23 cellular contexts compared by ENCODE assay signal in genomic region chr2:201974651-201975050, GRCh38.
"Had no signal": no experiment of that assay in that cellular context is flagged by ENCODE, and none has a peak within 500 bp of the region (broad histone marks: within the 10 kb centered on the region; RNA-seq: fewer than 3 reads in every experiment).

No MANE protein-coding gene starts in this region.

- H3K27ac ChIP-seq: colonic mucosa, heart left ventricle, neutrophil, psoas muscle, spleen, tibial artery, upper lobe of right lung had no signal

- H3K4me3 ChIP-seq: colonic mucosa, heart left ventricle, psoas muscle, spleen, tibial artery, upper lobe of right lung had no signal

- H3K36me3 ChIP-seq: colonic mucosa, heart left ventricle, neutrophil, spleen, tibial artery, upper lobe of right lung had no signal

- DNase-seq: colonic mucosa; dermis blood vessel endothelial cell; effector CD4-positive, alpha-beta T cell; endodermal cell; erythroblast; foreskin melanocyte; heart left ventricle; hippocampal formation; kidney glomerular epithelial cell; mesendoderm; naive thymus-derived CD8-positive, alpha-beta T cell; psoas muscle; retina; spleen; stimulated activated CD4-positive, alpha-beta T cell treated with anti-CD3 and anti-CD28 coated beads, Interleukin-15, amount 100 ng/mL, for 24 hours; stimulated activated CD4-positive, alpha-beta T cell treated with anti-CD3 and anti-CD28 coated beads, Interleukin-1b, Interleukin-23, amount 100 ng/mL, for 48 hours; stimulated activated CD4-positive, alpha-beta T cell treated with anti-CD3 and anti-CD28 coated beads, Interleukin-4, amount 100 ng/mL, for 24 hours; tibial artery; upper lobe of right lung had no signal

- H3K4me1 ChIP-seq: colonic mucosa, spleen, upper lobe of right lung had no signal

- FAIRE-seq: endothelial cell of umbilical vein had no signal

- H3K9me3 ChIP-seq: colonic mucosa, heart left ventricle, neutrophil, psoas muscle, tibial artery, upper lobe of right lung had no signal

- H3K36me3 Mint-ChIP-seq: naive thymus-derived CD8-positive, alpha-beta T cell; stimulated activated memory B cell treated with anti-CD40 and anti-IgM and Interleukin-4, amounts not matched to agents 10 μg/mL and 1 μg/mL and 100 μg/mL, for 72 hours had no signal

- H3K9me3 Mint-ChIP-seq: endodermal cell; stimulated activated memory B cell treated with anti-CD40 and anti-IgM and Interleukin-4, amounts not matched to agents 10 μg/mL and 1 μg/mL and 100 μg/mL, for 72 hours; stimulated activated naive CD8-positive, alpha-beta T cell treated with anti-CD3 and anti-CD28 coated beads, Interleukin-15, Interleukin-2, amounts not matched to agents 100 ng/mL and 50 ng/mL, for 24 hours had no signal

- H3K27ac Mint-ChIP-seq: endodermal cell; naive thymus-derived CD8-positive, alpha-beta T cell; stimulated activated memory B cell treated with anti-CD40 and anti-IgM and Interleukin-4, amounts not matched to agents 10 μg/mL and 1 μg/mL and 100 μg/mL, for 72 hours; stimulated activated naive CD8-positive, alpha-beta T cell treated with anti-CD3 and anti-CD28 coated beads, Interleukin-15, Interleukin-2, amounts not matched to agents 100 ng/mL and 50 ng/mL, for 24 hours had no signal

- H3K4me1 Mint-ChIP-seq: naive thymus-derived CD8-positive, alpha-beta T cell; stimulated activated memory B cell treated with anti-CD40 and anti-IgM and Interleukin-4, amounts not matched to agents 10 μg/mL and 1 μg/mL and 100 μg/mL, for 72 hours had no signal

- H3K4me3 Mint-ChIP-seq: endodermal cell; naive thymus-derived CD8-positive, alpha-beta T cell; stimulated activated memory B cell treated with anti-CD40 and anti-IgM and Interleukin-4, amounts not matched to agents 10 μg/mL and 1 μg/mL and 100 μg/mL, for 72 hours; stimulated activated naive CD8-positive, alpha-beta T cell treated with anti-CD3 and anti-CD28 coated beads, Interleukin-15, Interleukin-2, amounts not matched to agents 100 ng/mL and 50 ng/mL, for 24 hours had no signal

- H3K27me3 ChIP-seq: colonic mucosa, tibial artery, upper lobe of right lung had no signal
